In the genomic region with DNA sequence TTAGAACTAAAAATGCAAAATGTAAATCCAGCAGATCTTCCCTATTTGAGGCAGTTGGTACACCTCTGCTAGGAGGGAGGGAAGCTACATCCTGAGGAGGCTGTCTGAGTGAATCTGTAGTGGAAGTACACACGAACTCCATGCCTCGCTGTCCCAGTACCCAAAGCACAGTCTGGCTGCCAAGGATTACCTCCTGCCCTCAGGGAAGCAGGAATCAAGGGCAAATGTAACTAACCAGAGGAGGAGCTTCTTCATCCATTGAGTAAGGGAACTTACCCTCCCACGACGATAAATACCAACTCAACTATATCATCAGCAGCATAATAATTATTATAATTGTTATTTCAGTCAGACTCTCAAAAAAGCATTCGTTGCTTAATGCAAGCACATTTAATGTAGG, we compare ENCODE assay signal across 16 cellular contexts. TPM values are rescaled to one million over a fixed set of nuclear protein-coding genes. Genes with fewer than 3 reads are reported as not detected.
DNase-seq lines count a peak whose midpoint lies in the region; ATAC-seq and TF ChIP-seq lines count a peak whose summit lies in the region.
"Had no signal": no experiment of that assay in that cellular context is flagged by ENCODE, and none has a peak within 500 bp of the region (broad histone marks: within the 10 kb centered on the region; RNA-seq: fewer than 3 reads in every experiment).

No MANE protein-coding gene starts in this region.

- POLR2A ChIA-PET in activated CD4-positive, alpha-beta memory T cell treated with anti-CD3 and anti-CD28 coated beads for 36 hours (lab: Charles Lee), result no interaction called here
- POLR2A ChIA-PET in activated CD4-positive, alpha-beta memory T cell treated with anti-CD3 and anti-CD28 coated beads, Interleukin-2, amount 10 ng/mL, durations not matched to agents 7 days and 5 days (lab: Charles Lee), result no interaction called here

- H3K36me3 ChIP-seq in mammary epithelial cell (ENCODE audit: insufficient read depth, low read length), result no peaks in the 10 kb centered on the region
- no peaks in the 10 kb centered on the region for H3K36me3 ChIP-seq in brain microvascular endothelial cell (replicated peaks)
- H3K36me3 ChIP-seq: SJSA1 had no signal

- no peaks in the 10 kb centered on the region for H4K20me1 ChIP-seq in mammary epithelial cell (ENCODE audit: insufficient read depth, low read length)

- no TSS peak for BruUV-seq in mammary epithelial cell (replicated peaks; lab: Mats Ljungman, UMichigan)

- H3K9ac ChIP-seq in mammary epithelial cell (ENCODE audit: insufficient read depth, low read length), result no peak overlapping the region

- H3K27me3 ChIP-seq in mammary epithelial cell (ENCODE audit: insufficient read depth, low read length), result no peaks in the 10 kb centered on the region
- H3K27me3 ChIP-seq in brain microvascular endothelial cell (replicated peaks), result no peaks in the 10 kb centered on the region
- H3K27me3 ChIP-seq: SJSA1 had no signal

- no peak for ATAC-seq in GM19467 (IDR thresholded peaks at IDR 0.05; ENCODE audit: unreplicated experiment)

- peaks cover 37% of the 10 kb centered on the region for H3K4me1 ChIP-seq in mammary epithelial cell (ENCODE audit: insufficient read depth, low read length)

- DNase-seq in activated CD4-positive, alpha-beta memory T cell treated with anti-CD3 and anti-CD28 coated beads for 36 hours, result no peak
- DNase-seq in activated CD4-positive, alpha-beta memory T cell treated with anti-CD3 and anti-CD28 coated beads, Interleukin-2, amount 10 ng/mL, durations not matched to agents 7 days and 5 days, result no peak
- DNase-seq in M059J (ENCODE audit: low read depth) (peak; percentile 55), mammary epithelial cell (peak; percentile 78), renal cortical epithelial cell (ENCODE audit: low read depth) (peak; percentile 9), brain microvascular endothelial cell (no peak), OCI-M2 (lab: John Stamatoyannopoulos, UW; ENCODE audit: unreplicated experiment) (no peak)
- DNase-seq: ACHN; cerebellar nuclear complex; foreskin fibroblast; NCI-H226; stimulated activated CD4-positive, alpha-beta T cell treated with anti-CD3 and anti-CD28 coated beads, Interleukin-12 subunit alpha, Interleukin-12 subunit beta, amount 100 ng/mL, for 4 hours; stimulated activated naive CD4-positive, alpha-beta T cell had no signal

- no peak for TF ChIP-seq CTCF in mammary epithelial cell (conservative IDR thresholded peaks at IDR 0.05 in 1 of 2, IDR thresholded peaks at IDR 0.05 in 1 of 2; ENCODE audit: extremely low read depth in 1 of 2, insufficient read depth in 1 of 2, low read depth in 1 of 2, low read length in 2 of 2)
- no peak for TF ChIP-seq CTCF in brain microvascular endothelial cell (IDR thresholded peaks at IDR 0.05; ENCODE audit: low read depth, low read length, missing control alignments)

- H3K27ac ChIP-seq in mammary epithelial cell (ENCODE audit: insufficient read depth, low read depth, low read length), result peak overlapping the region; percentile 8
- no peak overlapping the region for H3K27ac ChIP-seq in brain microvascular endothelial cell
- H3K27ac ChIP-seq: SJSA1 had no signal

- dilution Hi-C loops in mammary epithelial cell (cut with HindIII; ENCODE audit: low sequenced_read_pairs), result no loop called here

- peak overlapping the region; percentile 49 for H3K27ac Mint-ChIP-seq in activated CD4-positive, alpha-beta memory T cell treated with anti-CD3 and anti-CD28 coated beads for 36 hours
- H3K27ac Mint-ChIP-seq in activated CD4-positive, alpha-beta memory T cell treated with anti-CD3 and anti-CD28 coated beads, Interleukin-2, amount 10 ng/mL, durations not matched to agents 7 days and 5 days, result no peak overlapping the region

- peak overlapping the region; percentile 33 for H3K4me3 Mint-ChIP-seq in activated CD4-positive, alpha-beta memory T cell treated with anti-CD3 and anti-CD28 coated beads for 36 hours
- no peak overlapping the region for H3K4me3 Mint-ChIP-seq in activated CD4-positive, alpha-beta memory T cell treated with anti-CD3 and anti-CD28 coated beads, Interleukin-2, amount 10 ng/mL, durations not matched to agents 7 days and 5 days

- H3K9me3 Mint-ChIP-seq in activated CD4-positive, alpha-beta memory T cell treated with anti-CD3 and anti-CD28 coated beads for 36 hours, result no peaks in the 10 kb centered on the region
- H3K9me3 Mint-ChIP-seq in activated CD4-positive, alpha-beta memory T cell treated with anti-CD3 and anti-CD28 coated beads, Interleukin-2, amount 10 ng/mL, durations not matched to agents 7 days and 5 days, result no peaks in the 10 kb centered on the region

- H3K9me3 ChIP-seq in mammary epithelial cell (replicated peaks; ENCODE audit: insufficient read depth, low read length), result no peaks in the 10 kb centered on the region
- H3K9me3 ChIP-seq: SJSA1 had no signal

- H2AFZ ChIP-seq in mammary epithelial cell (ENCODE audit: low read depth, low read length), result peak overlapping the region; percentile 67

- in situ Hi-C loops in mammary epithelial cell (cut with MboI; ENCODE audit: low sequenced_read_pairs in 2 of 2) (no loop called here), brain microvascular endothelial cell (cut with HindIII; ENCODE audit: low pct_ligation_motif_present, low sequenced_read_pairs) (no loop called here)

- H3K27me3 Mint-ChIP-seq in activated CD4-positive, alpha-beta memory T cell treated with anti-CD3 and anti-CD28 coated beads for 36 hours, result peaks cover 2% of the 10 kb centered on the region
- H3K27me3 Mint-ChIP-seq in activated CD4-positive, alpha-beta memory T cell treated with anti-CD3 and anti-CD28 coated beads, Interleukin-2, amount 10 ng/mL, durations not matched to agents 7 days and 5 days, result no peaks in the 10 kb centered on the region

- peak overlapping the region; percentile 48 for H3K4me2 ChIP-seq in mammary epithelial cell (ENCODE audit: insufficient read depth, low read depth, low read length)

- intact Hi-C loops in activated CD4-positive, alpha-beta memory T cell treated with anti-CD3 and anti-CD28 coated beads for 36 hours (cut with micrococcal nuclease), result no loop called here
- intact Hi-C loops in mammary epithelial cell (cut with micrococcal nuclease), result no loop called here

- WGBS in mammary epithelial cell (ENCODE audit: low coverage, missing lambda C conversion rate), result 2% methylated on average over 5 of the region's 5 CpGs

- peaks cover 3% of the 10 kb centered on the region for H3K36me3 Mint-ChIP-seq in activated CD4-positive, alpha-beta memory T cell treated with anti-CD3 and anti-CD28 coated beads for 36 hours
- no peaks in the 10 kb centered on the region for H3K36me3 Mint-ChIP-seq in activated CD4-positive, alpha-beta memory T cell treated with anti-CD3 and anti-CD28 coated beads, Interleukin-2, amount 10 ng/mL, durations not matched to agents 7 days and 5 days (ENCODE audit: low read depth)

- H3K79me2 ChIP-seq in mammary epithelial cell (ENCODE audit: insufficient read depth, low read length), result no peaks in the 10 kb centered on the region

- H3K4me3 ChIP-seq in mammary epithelial cell (replicated peaks in 1 of 3; ENCODE audit: insufficient read depth in 1 of 3, low read depth in 2 of 3, low read length in 3 of 3), result no peak overlapping the region
- no peak overlapping the region for H3K4me3 ChIP-seq in brain microvascular endothelial cell (ENCODE audit: low read depth, low read length)
- H3K4me3 ChIP-seq: SJSA1 had no signal

- peaks cover 41% of the 10 kb centered on the region for H3K4me1 Mint-ChIP-seq in activated CD4-positive, alpha-beta memory T cell treated with anti-CD3 and anti-CD28 coated beads for 36 hours (ENCODE audit: low read depth)
- H3K4me1 Mint-ChIP-seq in activated CD4-positive, alpha-beta memory T cell treated with anti-CD3 and anti-CD28 coated beads, Interleukin-2, amount 10 ng/mL, durations not matched to agents 7 days and 5 days, result peaks cover 16% of the 10 kb centered on the region

- CTCF ChIA-PET in activated CD4-positive, alpha-beta memory T cell treated with anti-CD3 and anti-CD28 coated beads for 36 hours (lab: Charles Lee), result interaction anchor here (0.7 kb wide), 1 partner anchor 71 kb away, joined by 3 read pairs; no protein-coding TSS in a partner anchor
- CTCF ChIA-PET in activated CD4-positive, alpha-beta memory T cell treated with anti-CD3 and anti-CD28 coated beads, Interleukin-2, amount 10 ng/mL, durations not matched to agents 7 days and 5 days (lab: Charles Lee), result interaction anchor here (0.6 kb wide), 1 partner anchor 860 kb away, joined by 3 read pairs; no protein-coding TSS in a partner anchor
- CTCF ChIA-PET in mammary epithelial cell (lab: Charles Lee; ENCODE audit: low non-redundant PET), result interaction anchor here (0.6 to 0.7 kb wide), 2 partner anchors 11 to 326 kb away, joined by 5 to 7 read pairs; no protein-coding TSS in a partner anchor

RNA-seq across cellular contexts. Expression of gene DHRS9, which starts 2.1 kb away (rescaled TPM):
- 1 to 10 TPM; 4.9 to 5.4 TPM for total RNA-seq in activated CD4-positive, alpha-beta memory T cell treated with anti-CD3 and anti-CD28 coated beads for 36 hours
- not detected for total RNA-seq in activated CD4-positive, alpha-beta memory T cell treated with anti-CD3 and anti-CD28 coated beads, Interleukin-2, amount 10 ng/mL, durations not matched to agents 7 days and 5 days
- not detected in 2 replicates for total RNA-seq in M059J (2014; rRNA removed; shearing (Covaris generic))
- total RNA-seq in mammary epithelial cell (not detected), renal cortical epithelial cell (0.52 TPM in 1 of 2 replicates, not detected in the other)
- polyA plus RNA-seq in mammary epithelial cell, result 0.36 TPM
- polyA minus RNA-seq in mammary epithelial cell, result not detected
- total RNA-seq: myocyte had no signal

RNA-seq across cellular contexts. Expression of gene ABCB11, which starts 40.3 kb away (rescaled TPM):
- not detected for total RNA-seq in activated CD4-positive, alpha-beta memory T cell treated with anti-CD3 and anti-CD28 coated beads for 36 hours
- not detected for total RNA-seq in activated CD4-positive, alpha-beta memory T cell treated with anti-CD3 and anti-CD28 coated beads, Interleukin-2, amount 10 ng/mL, durations not matched to agents 7 days and 5 days
- 0.02 TPM in 2 replicates for total RNA-seq in M059J (2014; rRNA removed; shearing (Covaris generic))
- not detected for total RNA-seq in mammary epithelial cell
- not detected for polyA plus RNA-seq in mammary epithelial cell
- not detected for polyA minus RNA-seq in mammary epithelial cell
- not detected in 2 replicates for total RNA-seq in renal cortical epithelial cell
- total RNA-seq: myocyte, SJSA1 had no signal

Comparison
In these comparisons a context has a peak if more than half of its experiments do, and no peak if none do; other contexts are left out.
1. DNase-seq: peak in M059J (single experiment), mammary epithelial cell (single experiment) and renal cortical epithelial cell (single experiment); none in activated CD4-positive, alpha-beta memory T cell treated with anti-CD3 and anti-CD28 coated beads for 36 hours (single experiment), activated CD4-positive, alpha-beta memory T cell treated with anti-CD3 and anti-CD28 coated beads, Interleukin-2, amount 10 ng/mL, durations not matched to agents 7 days and 5 days (single experiment), brain microvascular endothelial cell (single experiment) and OCI-M2 (single experiment).